8 cellular contexts compared by ENCODE assay signal in genomic region chr1:27634166-27634981, GRCh38. TPM values are rescaled to one million over a fixed set of nuclear protein-coding genes. Genes with fewer than 3 reads are reported as not detected.
DNase-seq lines count a peak whose midpoint lies in the region; FAIRE-seq lines count a peak whose summit lies in the region.

No MANE protein-coding gene starts in this region.

- DNase-seq in CD1c-positive myeloid dendritic cell (ENCODE audit: extremely low spot score) (peak; percentile 82), occipital lobe (lab: John Stamatoyannopoulos, UW) (no peak), RCC 7860 (ENCODE audit: low spot score) (no peak), globus pallidus (ENCODE audit: low spot score) (no peak)
- DNase-seq in Jurkat, Clone E6-1 (ENCODE audit: low read depth, low spot score) = no peak
- peak; percentile 30 for DNase-seq in stimulated activated CD4-positive, alpha-beta T cell treated with anti-CD3 and anti-CD28 coated beads, Interleukin-1b, Interleukin-23, amount 100 ng/mL, for 48 hours

- no peaks in the 10 kb centered on the region for H3K9me3 ChIP-seq in iPS-18c (ENCODE audit: control insufficient read depth, insufficient read depth, low read length)

- peak overlapping the region; percentile 54 for H3K27ac ChIP-seq in angular gyrus (ENCODE audit: low read depth, low read length)

- H3K4me3 ChIP-seq in Jurkat, Clone E6-1 (ENCODE audit: low read length) = peak overlapping the region; percentile 55
- H3K4me3 ChIP-seq in iPS-18c (ENCODE audit: insufficient read depth, low read depth, low read length) = peak overlapping the region; percentile 52

- FAIRE-seq in RCC 7860 (lab: Jason Lieb, UNC) = no peak

RNA-seq across cellular contexts. Expression of gene FGR, which starts 0.6 kb away (rescaled TPM):
- polyA plus RNA-seq in Jurkat, Clone E6-1 (2012; ENCODE audit: insufficient read depth, insufficient read length) = 0.49 TPM
- 0.78 TPM for total RNA-seq in occipital lobe

RNA-seq across cellular contexts. Expression of gene AHDC1, which starts 30.4 kb away (rescaled TPM):
- polyA plus RNA-seq in Jurkat, Clone E6-1 (2012; ENCODE audit: insufficient read depth, insufficient read length) = 14.8 TPM
- total RNA-seq in occipital lobe = 11.9 TPM

RNA-seq across cellular contexts. Expression of gene IFI6, which starts 37.6 kb away (rescaled TPM):
- polyA plus RNA-seq in Jurkat, Clone E6-1 (2012; ENCODE audit: insufficient read depth, insufficient read length) = 46.7 TPM
- total RNA-seq in occipital lobe = 34.5 TPM

Comparison
In these comparisons a context has a peak if more than half of its experiments do, and no peak if none do; other contexts are left out.
1. DNase-seq: peak in CD1c-positive myeloid dendritic cell (single experiment) and stimulated activated CD4-positive, alpha-beta T cell treated with anti-CD3 and anti-CD28 coated beads, Interleukin-1b, Interleukin-23, amount 100 ng/mL, for 48 hours (single experiment); none in Jurkat, Clone E6-1 (single experiment), occipital lobe (single experiment), RCC 7860 (single experiment) and globus pallidus (single experiment).